Comparison of ENCODE assay signal across 11 cellular contexts in the genomic region with DNA sequence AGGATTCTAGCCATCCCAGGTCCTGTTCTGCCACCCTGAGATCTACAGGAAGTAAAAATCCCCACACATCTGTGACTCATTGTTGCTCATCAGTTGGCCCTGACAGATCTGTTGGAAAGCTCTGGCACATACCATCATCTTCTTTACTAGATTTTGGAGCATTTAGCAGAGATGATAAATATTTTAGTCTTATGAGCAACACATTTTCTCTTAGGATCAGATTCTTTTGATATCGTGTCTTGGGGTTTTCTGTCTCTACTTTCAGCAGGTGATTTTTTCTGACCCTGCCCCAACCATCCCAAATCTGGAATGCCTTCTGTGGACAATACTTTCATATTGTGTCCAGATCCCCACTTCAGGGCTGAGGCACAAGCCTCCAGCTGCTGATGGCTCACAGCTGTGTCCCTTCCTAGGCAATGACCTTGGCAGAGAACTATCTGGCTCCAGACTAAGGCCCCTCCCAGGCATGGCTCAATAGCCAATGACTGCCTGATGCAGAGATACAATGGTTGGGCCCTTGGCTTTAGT.
DNase-seq lines count a peak whose midpoint lies in the region; ATAC-seq and TF ChIP-seq lines count a peak whose summit lies in the region.
"Had no signal": no experiment of that assay in that cellular context is flagged by ENCODE, and none has a peak within 500 bp of the region (broad histone marks: within the 10 kb centered on the region; RNA-seq: fewer than 3 reads in every experiment).

No MANE protein-coding gene starts in this region.

- no peaks in the 10 kb centered on the region for H3K27me3 Mint-ChIP-seq in chondrocyte (ENCODE audit: low read depth)

- TF ChIP-seq CTCF in chondrocyte (IDR thresholded peaks at IDR 0.05), result no peak
- no peak for TF ChIP-seq CTCF in right lobe of liver (IDR thresholded peaks at IDR 0.05)

- TF ChIP-seq POLR2A in right lobe of liver (IDR thresholded peaks at IDR 0.05), result no peak

- H3K9me3 ChIP-seq in right lobe of liver, result no peaks in the 10 kb centered on the region

- DNase-seq in A172 (ENCODE audit: low spot score) (peak; percentile 95), HT-29 (ENCODE audit: low spot score) (peak; percentile 7), chondrocyte (ENCODE audit: low spot score) (no peak), right lobe of liver (no peak), NCI-H1417 treated with DMSO at 0.1 percent for 48 hours (lab: John Stamatoyannopoulos, UW) (no peak), G401 (ENCODE audit: low spot score) (no peak)
- DNase-seq: CD8-positive, alpha-beta T cell had no signal

- H3K27me3 ChIP-seq in right lobe of liver, result no peaks in the 10 kb centered on the region

- H3K4me3 Mint-ChIP-seq in chondrocyte (ENCODE audit: unreplicated experiment), result no peak overlapping the region
- H3K4me3 Mint-ChIP-seq: CD8-positive, alpha-beta T cell; T-helper 2 cell treated with Interferon-gamma antibody and Interleukin-4, amounts not matched to agents 5 μg/mL and 100 μg/mL, for 36 hours had no signal

- ATAC-seq in right lobe of liver, result peak in 3 of 4 donors; percentile 34 to 82 (median 76)
- no peak for ATAC-seq in HG03097 (IDR thresholded peaks at IDR 0.05; ENCODE audit: low FRiP score, unreplicated experiment)
- ATAC-seq in HG02610 (IDR thresholded peaks at IDR 0.05; ENCODE audit: unreplicated experiment), result no peak
- ATAC-seq: CD8-positive, alpha-beta T cell had no signal

- H3K27ac ChIP-seq in right lobe of liver, result no peak overlapping the region
- H3K27ac ChIP-seq: KMS-11 had no signal

- peaks cover 6% of the 10 kb centered on the region for H3K9me3 Mint-ChIP-seq in chondrocyte (ENCODE audit: low read depth)

- WGBS in right lobe of liver (ENCODE audit: insufficient coverage, low coverage, low lambda C conversion rate, missing lambda C conversion rate), result 44% methylated on average over 1 of the region's 1 CpG

- in situ Hi-C loops in G401 (cut with HindIII; ENCODE audit: low sequenced_read_pairs), result no loop called here

- peaks cover 3% of the 10 kb centered on the region for H3K36me3 Mint-ChIP-seq in chondrocyte (ENCODE audit: low read depth)
- H3K36me3 Mint-ChIP-seq: CD8-positive, alpha-beta T cell had no signal

- H3K4me1 ChIP-seq in right lobe of liver, result peaks cover 0 to 15% (median 0%) of the 10 kb centered on the region in 4 donors

- H3K4me1 Mint-ChIP-seq in chondrocyte (ENCODE audit: low read depth), result peaks cover 70% of the 10 kb centered on the region

- H3K36me3 ChIP-seq in right lobe of liver, result no peaks in the 10 kb centered on the region

- intact Hi-C loops in right lobe of liver (cut with DNase I), result no loop called here

- H3K4me3 ChIP-seq in right lobe of liver, result no peak overlapping the region

- peak overlapping the region; percentile 90 for H3K27ac Mint-ChIP-seq in chondrocyte (ENCODE audit: unreplicated experiment)
- H3K27ac Mint-ChIP-seq: CD8-positive, alpha-beta T cell; T-helper 2 cell treated with Interferon-gamma antibody and Interleukin-4, amounts not matched to agents 5 μg/mL and 100 μg/mL, for 36 hours had no signal

Comparison
In these comparisons a context has a peak if more than half of its experiments do, and no peak if none do; other contexts are left out.
1. DNase-seq: peak in A172 (single experiment) and HT-29 (single experiment); none in chondrocyte (single experiment), right lobe of liver (0 of 3), NCI-H1417 treated with DMSO at 0.1 percent for 48 hours (single experiment) and G401 (single experiment).
2. ATAC-seq: peak in right lobe of liver (3 of 4); none in HG03097 (single experiment) and HG02610 (single experiment).